ENCODE assay signal across 9 cellular contexts in the genomic region with DNA sequence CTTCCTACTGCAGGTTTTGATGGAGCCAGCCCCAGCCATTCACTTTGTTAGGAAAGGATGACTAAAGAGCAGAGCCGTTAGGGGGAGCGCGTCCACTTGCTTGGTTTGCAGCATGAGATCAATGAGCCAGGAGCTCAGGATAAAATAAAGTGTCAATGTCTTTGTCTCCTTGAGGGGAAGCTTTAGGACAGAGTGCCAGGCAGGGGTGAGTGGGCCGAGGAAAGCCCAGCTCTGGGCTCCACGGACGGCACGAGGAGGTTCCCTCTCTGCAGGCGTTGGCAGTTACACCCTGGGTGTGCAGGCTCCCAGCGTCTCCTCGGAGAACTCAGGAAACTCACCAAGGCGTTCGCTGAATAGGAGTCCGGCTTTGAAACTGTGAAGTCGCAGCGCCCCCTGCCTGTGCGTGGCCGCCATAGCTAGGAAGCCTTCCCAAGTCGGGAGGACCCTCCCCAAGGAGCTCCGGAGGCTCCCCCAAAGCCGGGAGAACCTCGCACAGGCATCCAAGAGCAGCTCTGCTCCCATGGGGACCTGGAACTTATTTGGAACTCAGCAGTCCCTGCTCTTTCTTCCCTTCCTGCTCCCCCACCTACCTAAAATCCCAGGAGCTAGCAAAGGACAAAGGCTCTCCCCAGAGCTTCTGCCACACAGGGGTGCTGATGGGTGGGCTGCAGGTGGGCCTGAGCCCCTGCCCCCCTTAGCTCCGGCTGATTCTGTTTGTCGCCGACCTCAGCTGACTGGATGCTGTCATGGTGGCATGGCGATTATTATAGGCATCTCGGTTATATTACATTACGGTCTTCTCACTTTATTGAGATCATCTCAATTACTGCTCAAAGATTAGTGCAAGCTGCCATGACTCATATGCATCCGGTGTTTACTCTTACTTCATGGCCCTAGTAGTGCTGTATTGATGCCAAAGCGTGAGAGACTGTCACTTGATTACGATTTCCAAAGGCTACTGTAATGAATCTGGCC. TPM values are rescaled to one million over a fixed set of nuclear protein-coding genes. Genes with fewer than 3 reads are reported as not detected.
DNase-seq lines count a peak whose midpoint lies in the region; ATAC-seq and TF ChIP-seq lines count a peak whose summit lies in the region.
"Had no signal": no experiment of that assay in that cellular context is flagged by ENCODE, and none has a peak within 500 bp of the region (broad histone marks: within the 10 kb centered on the region; RNA-seq: fewer than 3 reads in every experiment).

No MANE protein-coding gene starts in this region.

- H3K9me2 ChIP-seq in neural cell (ENCODE audit: insufficient read depth, low read length), result no peaks in the 10 kb centered on the region

- peak; percentile 95 for TF ChIP-seq RAD21 in neural cell (conservative IDR thresholded peaks at IDR 0.05)

- H2AFZ ChIP-seq in neural cell (ENCODE audit: low read depth, low read length), result peak overlapping the region; percentile 31

- no peaks in the 10 kb centered on the region for H3K36me3 ChIP-seq in Peyer's patch
- no peaks in the 10 kb centered on the region for H3K36me3 ChIP-seq in neural cell (ENCODE audit: insufficient read depth, low read length)

- peaks cover 0 to 17% (median 4%) of the 10 kb centered on the region in 4 donors for H3K4me1 ChIP-seq in Peyer's patch

- H4K20me1 ChIP-seq in neural cell (ENCODE audit: insufficient read depth), result no peaks in the 10 kb centered on the region

- peak overlapping the region; percentile 96 for H3K4me2 ChIP-seq in neural cell (ENCODE audit: low read length)

- ATAC-seq in GM18861 (IDR thresholded peaks at IDR 0.05; ENCODE audit: unreplicated experiment), result no peak

- no peak for TF ChIP-seq POLR2A in Peyer's patch (IDR thresholded peaks at IDR 0.05)

- H3F3A ChIP-seq in neural cell (ENCODE audit: insufficient read depth, low read length, poor library complexity, severe bottlenecking), result no peaks in the 10 kb centered on the region

- DNase-seq in EL, result peak; percentile 76
- peak; percentile 74 for DNase-seq in KG1 (lab: John Stamatoyannopoulos, UW)
- peak; percentile 69 to 90 (median 87) for DNase-seq in Peyer's patch
- DNase-seq in activated T-helper 1 cell treated with anti-CD3 and anti-CD28 coated beads, Interleukin-2, amount 50 U/mL, for 16 hours (ENCODE audit: low read depth in 1 of 2, low spot score in 1 of 2), result peak; percentile 40 to 48
- DNase-seq in fibroblast of the aortic adventitia (ENCODE audit: low read depth), result peak; percentile 88
- peak; percentile 21 to 76 (median 47) for DNase-seq in stimulated activated naive CD4-positive, alpha-beta T cell (lab: John Stamatoyannopoulos, UW)

- no peaks in the 10 kb centered on the region for H3K79me2 ChIP-seq in neural cell (replicated peaks; ENCODE audit: insufficient read depth, low read length)

- H3K9ac ChIP-seq in neural cell (ENCODE audit: low read length), result peak overlapping the region; percentile 26

- TF ChIP-seq CTCF in Peyer's patch (IDR thresholded peaks at IDR 0.05) (peak; percentile 83 to 95 (median 90)), fibroblast of the aortic adventitia (IDR thresholded peaks at IDR 0.05; ENCODE audit: insufficient read depth, low read length) (peak; percentile 88), neural cell (IDR thresholded peaks at IDR 0.05; ENCODE audit: poor library complexity, severe bottlenecking) (peak; percentile 98)

- peak overlapping the region in 3 of 4 donors; percentile 18 to 20 (median 18) for H3K4me3 ChIP-seq in Peyer's patch
- peak overlapping the region; percentile 59 for H3K4me3 ChIP-seq in fibroblast of the aortic adventitia (ENCODE audit: low read depth, low read length)
- H3K4me3 ChIP-seq in neural cell (ENCODE audit: low read length), result peak overlapping the region; percentile 65

- H3K27me3 ChIP-seq in Peyer's patch (peaks cover 0 to 15% of the 10 kb centered on the region in 2 donors), neural cell (ENCODE audit: insufficient read depth, low read depth, low read length) (peaks cover 77% of the 10 kb centered on the region)

- H3K9me3 ChIP-seq in Peyer's patch (no peaks in the 10 kb centered on the region), neural cell (ENCODE audit: low read length) (no peaks in the 10 kb centered on the region)

- no peak overlapping the region for H3K27ac ChIP-seq in Peyer's patch
- H3K27ac ChIP-seq in neural cell (ENCODE audit: low read length), result no peak overlapping the region

- TF ChIP-seq EP300 in neural cell (conservative IDR thresholded peaks at IDR 0.05; ENCODE audit: poor library complexity, severe bottlenecking), result no peak

TF ChIP-seq in neural cell, 6 proteins besides CTCF, POLR2A, EP300 and RAD21:
- no peak for TF ChIP-seq POLR2AphosphoS5 (IDR thresholded peaks at IDR 0.05)
- peak; percentile 52 for TF ChIP-seq MXI1 (conservative IDR thresholded peaks at IDR 0.05; ENCODE audit: poor library complexity, severe bottlenecking)
- peak; percentile 98 for TF ChIP-seq SMC3 (conservative IDR thresholded peaks at IDR 0.05; ENCODE audit: poor library complexity)
- no peak for TF ChIP-seq EZH2 (IDR thresholded peaks at IDR 0.05; ENCODE audit: borderline replicate concordance, insufficient read depth, low read length, poor library complexity, severe bottlenecking)

RNA-seq across cellular contexts. Expression of a gene that starts 34.4 kb away (rescaled TPM):
- not detected for total RNA-seq in Peyer's patch
- total RNA-seq in fibroblast of the aortic adventitia (ENCODE audit: low replicate concordance), result not detected in 2 replicates
- polyA plus RNA-seq in neural cell, result not detected in 2 replicates
- not detected in 2 replicates for polyA minus RNA-seq in neural cell
- total RNA-seq: mononuclear cell had no signal
